28 cellular contexts compared by ENCODE assay signal in genomic region chr5:15300141-15300540, GRCh38.
"Had no signal": no experiment of that assay in that cellular context is flagged by ENCODE, and none has a peak within 500 bp of the region (broad histone marks: within the 10 kb centered on the region; RNA-seq: fewer than 3 reads in every experiment).

No MANE protein-coding gene starts in this region.

- H3K9me3 ChIP-seq: ovary, psoas muscle, right lobe of liver, sigmoid colon, stomach, thoracic aorta, thyroid gland, tibial nerve, upper lobe of left lung, vagina had no signal

- H3K27ac Mint-ChIP-seq: natural killer cell treated with Interleukin-12 subunit alpha and Interleukin-12 subunit beta and Interleukin-15 and Interleukin-18, amount 100 ng/mL, for 72 hours; nephron progenitor cell; progenitor cell of endocrine pancreas; stimulated activated effector memory CD8-positive, alpha-beta T cell treated with anti-CD3 and anti-CD28 coated beads, Interleukin-12 subunit alpha, Interleukin-12 subunit beta, amount 100 ng/mL, for 72 hours; stimulated activated naive B cell treated with anti-CD40 and anti-IgM and Interleukin-4, amounts not matched to agents 10 μg/mL and 1 μg/mL and 100 μg/mL, for 72 hours; stimulated activated naive CD8-positive, alpha-beta T cell treated with anti-CD3 and anti-CD28 coated beads, Interleukin-15, Interleukin-2, amounts not matched to agents 100 ng/mL and 50 ng/mL, for 24 hours had no signal

- H3K36me3 ChIP-seq: ovary, right lobe of liver, sigmoid colon, stomach, thoracic aorta, thyroid gland, tibial nerve, upper lobe of left lung, vagina had no signal

- H3K4me1 Mint-ChIP-seq: nephron progenitor cell; neural crest cell; stimulated activated effector memory CD8-positive, alpha-beta T cell treated with anti-CD3 and anti-CD28 coated beads, Interleukin-12 subunit alpha, Interleukin-12 subunit beta, amount 100 ng/mL, for 72 hours; stimulated activated naive B cell treated with anti-CD40 and anti-IgM and Interleukin-4, amounts not matched to agents 10 μg/mL and 1 μg/mL and 100 μg/mL, for 72 hours had no signal

- H3K27ac ChIP-seq: ovary, parathyroid adenoma, psoas muscle, right lobe of liver, sigmoid colon, stomach, thoracic aorta, thyroid gland, tibial nerve, upper lobe of left lung, vagina had no signal

- H3K36me3 Mint-ChIP-seq: natural killer cell treated with Interleukin-12 subunit alpha and Interleukin-12 subunit beta and Interleukin-15 and Interleukin-18, amount 100 ng/mL, for 72 hours; stimulated activated effector memory CD8-positive, alpha-beta T cell treated with anti-CD3 and anti-CD28 coated beads, Interleukin-12 subunit alpha, Interleukin-12 subunit beta, amount 100 ng/mL, for 72 hours; stimulated activated naive B cell treated with anti-CD40 and anti-IgM and Interleukin-4, amounts not matched to agents 10 μg/mL and 1 μg/mL and 100 μg/mL, for 72 hours had no signal

- DNase-seq: nephron progenitor cell; occipital lobe; ovary; posterior cingulate gyrus; psoas muscle; right cardiac atrium; right lobe of liver; sigmoid colon; small intestine; stimulated activated CD4-positive, alpha-beta T cell treated with anti-CD3 and anti-CD28 coated beads, Interleukin-15, amount 100 ng/mL, for 24 hours; stimulated activated CD4-positive, alpha-beta T cell treated with anti-CD3 and anti-CD28 coated beads, Interleukin-2, amount 100 ng/mL, for 24 hours; stimulated activated CD4-positive, alpha-beta T cell treated with anti-CD3 and anti-CD28 coated beads, Interleukin-2, amount 100 ng/mL, for 48 hours; stimulated activated CD4-positive, alpha-beta T cell treated with anti-CD3 and anti-CD28 coated beads, Interleukin-4, amount 100 ng/mL, for 24 hours; stimulated activated naive B cell treated with anti-CD40 and anti-IgM and Interleukin-4, amounts not matched to agents 10 μg/mL and 1 μg/mL and 100 μg/mL, for 72 hours; stimulated activated naive CD4-positive, alpha-beta T cell treated with Interleukin-2 at 50 U/mL for 16 hours; stomach; thyroid gland; trophoblast cell; upper lobe of left lung had no signal

- H3K4me1 ChIP-seq: parathyroid adenoma, psoas muscle, sigmoid colon, thyroid gland, tibial nerve, upper lobe of left lung, vagina had no signal

- H3K4me3 ChIP-seq: ovary, psoas muscle, right lobe of liver, sigmoid colon, stomach, thoracic aorta, thyroid gland, tibial nerve, upper lobe of left lung, vagina had no signal

- H3K4me3 Mint-ChIP-seq: natural killer cell treated with Interleukin-12 subunit alpha and Interleukin-12 subunit beta and Interleukin-15 and Interleukin-18, amount 100 ng/mL, for 72 hours; nephron progenitor cell; neural crest cell; stimulated activated effector memory CD8-positive, alpha-beta T cell treated with anti-CD3 and anti-CD28 coated beads, Interleukin-12 subunit alpha, Interleukin-12 subunit beta, amount 100 ng/mL, for 72 hours; stimulated activated naive B cell treated with anti-CD40 and anti-IgM and Interleukin-4, amounts not matched to agents 10 μg/mL and 1 μg/mL and 100 μg/mL, for 72 hours; stimulated activated naive CD8-positive, alpha-beta T cell treated with anti-CD3 and anti-CD28 coated beads, Interleukin-15, Interleukin-2, amounts not matched to agents 100 ng/mL and 50 ng/mL, for 24 hours had no signal

- H3K27me3 ChIP-seq: ovary, right lobe of liver, sigmoid colon, stomach, thyroid gland, tibial nerve, upper lobe of left lung, vagina had no signal

- ATAC-seq: natural killer cell treated with Interleukin-12 subunit alpha and Interleukin-12 subunit beta and Interleukin-15 and Interleukin-18, amount 100 ng/mL, for 72 hours; psoas muscle; right cardiac atrium; right lobe of liver; stimulated activated effector memory CD8-positive, alpha-beta T cell treated with anti-CD3 and anti-CD28 coated beads, Interleukin-12 subunit alpha, Interleukin-12 subunit beta, amount 100 ng/mL, for 72 hours had no signal

- H3K9me3 Mint-ChIP-seq: nephron progenitor cell, neural crest cell had no signal

- H3K27me3 Mint-ChIP-seq: natural killer cell treated with Interleukin-12 subunit alpha and Interleukin-12 subunit beta and Interleukin-15 and Interleukin-18, amount 100 ng/mL, for 72 hours; progenitor cell of endocrine pancreas; stimulated activated naive B cell treated with anti-CD40 and anti-IgM and Interleukin-4, amounts not matched to agents 10 μg/mL and 1 μg/mL and 100 μg/mL, for 72 hours; stimulated activated naive CD8-positive, alpha-beta T cell treated with anti-CD3 and anti-CD28 coated beads, Interleukin-15, Interleukin-2, amounts not matched to agents 100 ng/mL and 50 ng/mL, for 24 hours had no signal
